Comparison of ENCODE assay signal across 8 cellular contexts in genomic region chr1:31760422-31760900, GRCh38. TPM values are rescaled to one million over a fixed set of nuclear protein-coding genes. Genes with fewer than 3 reads are reported as not detected.
DNase-seq lines count a peak whose midpoint lies in the region; TF ChIP-seq lines count a peak whose summit lies in the region.

No MANE protein-coding gene starts in this region.

- peak overlapping the region; percentile 90 to 95 for H3K18ac ChIP-seq in mesenchymal stem cell (ENCODE audit: low read depth in 1 of 2, low read length in 2 of 2)

- intact Hi-C loops in vagina (cut with DNase I) = no loop called here

- no peak for TF ChIP-seq CTCF in BJ (IDR thresholded peaks at IDR 0.05; ENCODE audit: insufficient read depth, low read depth, low read length)
- TF ChIP-seq CTCF in brain microvascular endothelial cell (IDR thresholded peaks at IDR 0.05; ENCODE audit: low read depth, low read length, missing control alignments) = no peak
- no peak for TF ChIP-seq CTCF in vagina (IDR thresholded peaks at IDR 0.05)

- peak overlapping the region; percentile 51 for H3K4me3 ChIP-seq in BJ (ENCODE audit: low read depth, low read length)
- peak overlapping the region; percentile 85 for H3K4me3 ChIP-seq in HUES64 (ENCODE audit: low read length)
- peak overlapping the region; percentile 62 for H3K4me3 ChIP-seq in brain microvascular endothelial cell (ENCODE audit: low read depth, low read length)
- peak overlapping the region; percentile 59 to 78 for H3K4me3 ChIP-seq in mesenchymal stem cell (ENCODE audit: insufficient read depth in 1 of 2, low read depth in 1 of 2, low read length in 2 of 2)
- peak overlapping the region; percentile 52 to 59 for H3K4me3 ChIP-seq in vagina

- peak overlapping the region; percentile 91 for H4K91ac ChIP-seq in mesenchymal stem cell (ENCODE audit: low read length)

- no peaks in the 10 kb centered on the region for H3K79me1 ChIP-seq in mesenchymal stem cell (replicated peaks; ENCODE audit: low read length, poor library complexity, severe bottlenecking)

- no peak overlapping the region for H2AK5ac ChIP-seq in mesenchymal stem cell (ENCODE audit: low read length, severe bottlenecking)

- DNase-seq in BJ (ENCODE audit: low read depth) (no peak), brain microvascular endothelial cell (no peak), mesenchymal stem cell (peak; percentile 58), vagina (ENCODE audit: extremely low spot score in 2 of 2) (no peak), DMS114 treated with DMSO at 0.1 percent for 48 hours (lab: John Stamatoyannopoulos, UW; ENCODE audit: unreplicated experiment) (no peak), activated gamma-delta T cell (lab: John Stamatoyannopoulos, UW) (no peak)
- DNase-seq in stimulated activated CD4-positive, alpha-beta T cell treated with anti-CD3 and anti-CD28 coated beads, Interleukin-4, amount 100 ng/mL, for 1 hour = no peak

- WGBS in HUES64 = under 1% methylated on average over 36 of the region's 36 CpGs
- WGBS in mesenchymal stem cell = 3% methylated on average over 35 of the region's 36 CpGs

- peak overlapping the region; percentile 66 for H3K4me2 ChIP-seq in mesenchymal stem cell (ENCODE audit: low read length, poor library complexity, severe bottlenecking)

- H3K27me3 ChIP-seq in BJ (ENCODE audit: control insufficient read depth, insufficient read depth, low read length) (no peaks in the 10 kb centered on the region), HUES64 (ENCODE audit: insufficient read depth, low read length) (peaks cover 33% of the 10 kb centered on the region), brain microvascular endothelial cell (replicated peaks) (no peaks in the 10 kb centered on the region), mesenchymal stem cell (ENCODE audit: control insufficient read depth in 1 of 2, insufficient read depth in 1 of 2, low read length in 2 of 2) (peaks cover 3 to 17% of the 10 kb centered on the region in 2 experiments), vagina (no peaks in the 10 kb centered on the region)

- in situ Hi-C loops in brain microvascular endothelial cell (cut with HindIII; ENCODE audit: low pct_ligation_motif_present, low sequenced_read_pairs) = no loop called here

- H3K4me1 ChIP-seq in HUES64 (ENCODE audit: insufficient read depth, low read length) (peaks cover 28% of the 10 kb centered on the region), mesenchymal stem cell (ENCODE audit: control insufficient read depth, insufficient read depth, low read depth, low read length) (peaks cover 48% of the 10 kb centered on the region), vagina (peaks cover 48% of the 10 kb centered on the region)

- POLR2A ChIA-PET in BJ (lab: Charles Lee) = no interaction called here

- H3K23ac ChIP-seq in mesenchymal stem cell (ENCODE audit: low read length in 2 of 2) = no peak overlapping the region

- H3K9me3 ChIP-seq in HUES64 (ENCODE audit: insufficient read depth, low read depth, low read length) (no peaks in the 10 kb centered on the region), mesenchymal stem cell (ENCODE audit: control insufficient read depth, low read length) (no peaks in the 10 kb centered on the region), vagina (no peaks in the 10 kb centered on the region)

- H2BK120ac ChIP-seq in mesenchymal stem cell (ENCODE audit: low read depth, low read length) = peak overlapping the region; percentile 77

- TF ChIP-seq POLR2A in vagina (IDR thresholded peaks at IDR 0.05) = no peak

- no peak overlapping the region for H2BK15ac ChIP-seq in mesenchymal stem cell (ENCODE audit: low read depth, poor library complexity, severe bottlenecking)

- H3K4ac ChIP-seq in mesenchymal stem cell (ENCODE audit: low read depth in 1 of 2, low read length in 2 of 2) = peak overlapping the region in 1 of 2 experiments; percentile 33

- H3K36me3 ChIP-seq in BJ (ENCODE audit: control insufficient read depth, insufficient read depth, low read length) (peaks cover 1% of the 10 kb centered on the region), HUES64 (ENCODE audit: insufficient read depth, low read length) (no peaks in the 10 kb centered on the region), brain microvascular endothelial cell (replicated peaks) (no peaks in the 10 kb centered on the region), mesenchymal stem cell (ENCODE audit: control insufficient read depth in 1 of 2, insufficient read depth in 2 of 2, low read depth in 1 of 2, low read length in 2 of 2) (peaks cover 0 to 9% of the 10 kb centered on the region in 2 experiments), vagina (no peaks in the 10 kb centered on the region)

- H3K9ac ChIP-seq in HUES64 (ENCODE audit: low read depth, low read length) = peak overlapping the region; percentile 72
- peak overlapping the region; percentile 88 for H3K9ac ChIP-seq in mesenchymal stem cell (ENCODE audit: low read length)

- H3K27ac ChIP-seq in HUES64 (ENCODE audit: low read depth, low read length) = peak overlapping the region; percentile 74
- H3K27ac ChIP-seq in brain microvascular endothelial cell = peak overlapping the region; percentile 21
- no peak overlapping the region for H3K27ac ChIP-seq in mesenchymal stem cell (ENCODE audit: low read length, poor library complexity, severe bottlenecking)
- peak overlapping the region; percentile 10 for H3K27ac ChIP-seq in vagina

- H4K8ac ChIP-seq in mesenchymal stem cell (ENCODE audit: low read length) = peak overlapping the region; percentile 66

- peak overlapping the region; percentile 11 for H2AFZ ChIP-seq in mesenchymal stem cell (ENCODE audit: low read depth, low read length)

- peak overlapping the region; percentile 30 to 90 for H2BK12ac ChIP-seq in mesenchymal stem cell (ENCODE audit: low read length in 2 of 2)

- H3K14ac ChIP-seq in mesenchymal stem cell (ENCODE audit: low read length in 2 of 2) = no peak overlapping the region

- CTCF ChIA-PET in BJ (lab: Yijun Ruan, JAX) = interaction anchor here (0.8 to 6.7 kb wide), 9 partner anchors 8 to 96 kb away, joined by 3 to 53 read pairs (median 7); no protein-coding TSS in a partner anchor

- no peak overlapping the region for H2BK5ac ChIP-seq in mesenchymal stem cell (ENCODE audit: low read depth, low read length, poor library complexity, severe bottlenecking)

RNA-seq across cellular contexts. Expression of gene ADGRB2, which starts 3.7 kb away (rescaled TPM):
- 6.4 and 9.2 TPM in 2 replicates for polyA plus RNA-seq in BJ (2011; rRNA removed)
- 6.2 and 7.2 TPM in 2 replicates for polyA minus RNA-seq in BJ (2011; rRNA and poly(A)+ RNA removed)
- 10.8 TPM for polyA plus RNA-seq in HUES64 (2013, experiment 1 of 2)
- 11.2 TPM for polyA plus RNA-seq in HUES64 (2013, experiment 2 of 2)
- 6.1 TPM for polyA plus RNA-seq in mesenchymal stem cell (2013, experiment 1 of 2)
- polyA plus RNA-seq in mesenchymal stem cell (2013, experiment 2 of 2) = 5.3 TPM
- 3.9 TPM for total RNA-seq in vagina

RNA-seq across cellular contexts. Expression of gene SPOCD1, which starts 55.4 kb away (rescaled TPM):
- 92.8 and 169 TPM in 2 replicates for polyA plus RNA-seq in BJ (2011; rRNA removed)
- polyA minus RNA-seq in BJ (2011; rRNA and poly(A)+ RNA removed) = 67.5 and 88.6 TPM in 2 replicates
- polyA plus RNA-seq in HUES64 (2013, experiment 1 of 2) = 0.50 TPM
- 1.1 TPM for polyA plus RNA-seq in HUES64 (2013, experiment 2 of 2)
- polyA plus RNA-seq in mesenchymal stem cell (2013, experiment 1 of 2) = 20.4 TPM
- 20.7 TPM for polyA plus RNA-seq in mesenchymal stem cell (2013, experiment 2 of 2)
- 4.2 TPM for total RNA-seq in vagina

RNA-seq across cellular contexts. Expression of gene COL16A1, which starts 56.6 kb away (rescaled TPM):
- 88.3 and 123 TPM in 2 replicates for polyA plus RNA-seq in BJ (2011; rRNA removed)
- polyA minus RNA-seq in BJ (2011; rRNA and poly(A)+ RNA removed) = 51.0 and 61.9 TPM in 2 replicates
- polyA plus RNA-seq in HUES64 (2013, experiment 1 of 2) = 4.0 TPM
- 3.9 TPM for polyA plus RNA-seq in HUES64 (2013, experiment 2 of 2)
- 20.9 TPM for polyA plus RNA-seq in mesenchymal stem cell (2013, experiment 1 of 2)
- 18.3 TPM for polyA plus RNA-seq in mesenchymal stem cell (2013, experiment 2 of 2)
- total RNA-seq in vagina = 82.3 TPM
